In genomic region chr5:61168951-61169350, GRCh38 we compare ENCODE assay signal across 6 cellular contexts.
"Had no signal": no experiment of that assay in that cellular context is flagged by ENCODE, and none has a peak within 500 bp of the region (broad histone marks: within the 10 kb centered on the region; RNA-seq: fewer than 3 reads in every experiment).

No MANE protein-coding gene starts in this region.

- H3K27ac Mint-ChIP-seq: HFFc6 had no signal

- H3K4me3 Mint-ChIP-seq: HFFc6 had no signal

- H3K9me3 Mint-ChIP-seq: HFFc6 had no signal

- H3K4me1 ChIP-seq: HAP-1 had no signal

- H3K4me3 ChIP-seq: HAP-1, K562 had no signal

- H3K36me3 ChIP-seq: HAP-1 had no signal

- DNase-seq: HFFc6, IMR-90, KG1 had no signal

- ATAC-seq: HCT116, K562 had no signal

- H3K9me3 ChIP-seq: HAP-1 had no signal
